ENCODE assay signal across 1 cellular context in the genomic region with DNA sequence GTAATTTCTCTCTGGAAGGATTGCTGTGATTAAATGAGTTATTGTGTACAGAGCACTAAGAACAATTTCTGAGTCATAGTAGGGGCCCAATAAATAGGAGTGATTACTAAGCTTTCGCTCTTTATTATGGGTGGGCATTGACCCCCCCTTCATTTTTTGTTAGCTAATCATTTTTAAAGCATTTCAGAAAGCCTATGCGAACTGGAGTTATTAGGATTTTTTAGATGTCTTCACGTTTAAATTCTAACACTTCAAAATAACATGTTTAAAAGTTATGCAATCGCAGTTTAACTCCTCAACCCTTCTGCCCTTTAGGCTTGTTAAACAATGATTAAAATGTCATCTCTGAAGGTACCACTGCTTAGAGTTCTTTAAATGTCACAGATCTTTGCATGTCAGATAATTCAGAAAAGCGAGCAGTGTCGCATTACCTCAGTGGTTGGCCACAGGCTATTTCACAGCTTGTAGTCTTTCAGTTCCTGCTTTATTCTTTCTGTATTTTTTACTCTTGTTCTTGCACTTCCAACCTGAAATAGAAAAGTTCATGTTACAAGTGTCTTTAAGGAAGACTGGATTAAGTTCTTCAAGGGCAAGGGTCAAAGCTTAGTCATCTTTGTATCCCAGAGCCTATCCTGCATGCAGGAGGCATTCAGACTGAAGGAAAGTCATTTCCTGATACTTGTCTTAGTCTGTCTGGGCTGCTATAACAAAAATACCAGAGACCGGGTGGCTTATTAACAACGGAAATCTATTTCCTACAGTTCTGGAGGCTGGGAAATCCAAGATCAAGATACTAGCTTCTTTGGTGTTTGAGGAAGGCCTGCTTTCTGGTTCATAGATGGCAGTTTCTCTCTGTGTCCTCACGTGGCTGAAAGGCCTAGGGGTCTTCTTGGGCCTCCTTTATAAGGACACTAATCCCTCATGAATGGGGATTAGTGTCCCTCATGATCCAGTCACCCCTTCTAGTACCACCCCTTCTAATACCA.
TF ChIP-seq lines count a peak whose summit lies in the region.

No MANE protein-coding gene starts in this region.

TF ChIP-seq in GM12878, 131 proteins besides CTCF, POLR2A, EP300 and RAD21 (continued from another document and continues in another):
- TF ChIP-seq MEF2A (IDR thresholded peaks at IDR 0.05; ENCODE audit: insufficient read depth, low read depth, low read length) (peak; percentile 88; the same call in 1 of the 2 replicates), ZNF384 (IDR thresholded peaks at IDR 0.05; ENCODE audit: borderline replicate concordance, low read depth, low read length) (no peak), NR2C2 (IDR thresholded peaks at IDR 0.05; ENCODE audit: borderline replicate concordance, control insufficient read depth, insufficient read length, low read depth) (no peak), NFXL1 (IDR thresholded peaks at IDR 0.05; ENCODE audit: borderline replicate concordance) (no peak), STAT1 (conservative IDR thresholded peaks at IDR 0.05) (no peak), EGR1 (IDR thresholded peaks at IDR 0.05; ENCODE audit: borderline replicate concordance in 1 of 2, low read depth in 2 of 2, low read length in 2 of 2) (no peak), FOS (IDR thresholded peaks at IDR 0.05; ENCODE audit: borderline replicate concordance, extremely low read depth, insufficient read length) (no peak), ZNF622 (IDR thresholded peaks at IDR 0.05) (no peak), JUNB (IDR thresholded peaks at IDR 0.05) (peak; percentile 53), FOXM1 (IDR thresholded peaks at IDR 0.05; ENCODE audit: low read depth, low read length) (peak; percentile 74; the same call in 1 of the 2 replicates), MTA2 (IDR thresholded peaks at IDR 0.05; ENCODE audit: low read depth) (peak; percentile 87), SIX5 (IDR thresholded peaks at IDR 0.05; ENCODE audit: low read depth, low read length, severe bottlenecking) (no peak), YBX1 (IDR thresholded peaks at IDR 0.05) (no peak), ZNF24 (IDR thresholded peaks at IDR 0.05) (peak; percentile 26; the same call in 1 of the 2 replicates), CBX5 (IDR thresholded peaks at IDR 0.05; ENCODE audit: low read depth) (no peak), IKZF1 (conservative IDR thresholded peaks at IDR 0.05) (peak; percentile 91), ZNF217 (IDR thresholded peaks at IDR 0.05) (peak; percentile 70; the same call in 1 of the 2 replicates), JUND (IDR thresholded peaks at IDR 0.05; ENCODE audit: low read depth, low read length) (no peak), MEF2B (IDR thresholded peaks at IDR 0.05; ENCODE audit: partially characterized antibody, poor library complexity, severe bottlenecking) (peak; percentile 42), SMAD1 (IDR thresholded peaks at IDR 0.05; ENCODE audit: low read depth, partially characterized antibody) (no peak), ATF7 (IDR thresholded peaks at IDR 0.05; ENCODE audit: low read depth) (peak; percentile 87), LARP7 (IDR thresholded peaks at IDR 0.05) (no peak), NBN (IDR thresholded peaks at IDR 0.05) (peak; percentile 62; the same call in 1 of the 2 replicates), RUNX3 (IDR thresholded peaks at IDR 0.05; ENCODE audit: low read length) (peak; percentile 95), NR2C1 (IDR thresholded peaks at IDR 0.05) (peak; percentile 38; the same call in 1 of the 2 replicates)
- TF ChIP-seq, protein P1, sequence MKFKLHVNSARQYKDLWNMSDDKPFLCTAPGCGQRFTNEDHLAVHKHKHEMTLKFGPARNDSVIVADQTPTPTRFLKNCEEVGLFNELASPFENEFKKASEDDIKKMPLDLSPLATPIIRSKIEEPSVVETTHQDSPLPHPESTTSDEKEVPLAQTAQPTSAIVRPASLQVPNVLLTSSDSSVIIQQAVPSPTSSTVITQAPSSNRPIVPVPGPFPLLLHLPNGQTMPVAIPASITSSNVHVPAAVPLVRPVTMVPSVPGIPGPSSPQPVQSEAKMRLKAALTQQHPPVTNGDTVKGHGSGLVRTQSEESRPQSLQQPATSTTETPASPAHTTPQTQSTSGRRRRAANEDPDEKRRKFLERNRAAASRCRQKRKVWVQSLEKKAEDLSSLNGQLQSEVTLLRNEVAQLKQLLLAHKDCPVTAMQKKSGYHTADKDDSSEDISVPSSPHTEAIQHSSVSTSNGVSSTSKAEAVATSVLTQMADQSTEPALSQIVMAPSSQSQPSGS (IDR thresholded peaks at IDR 0.05; ENCODE audit: low read length) = peak; percentile 87
- TF ChIP-seq, protein P2, sequence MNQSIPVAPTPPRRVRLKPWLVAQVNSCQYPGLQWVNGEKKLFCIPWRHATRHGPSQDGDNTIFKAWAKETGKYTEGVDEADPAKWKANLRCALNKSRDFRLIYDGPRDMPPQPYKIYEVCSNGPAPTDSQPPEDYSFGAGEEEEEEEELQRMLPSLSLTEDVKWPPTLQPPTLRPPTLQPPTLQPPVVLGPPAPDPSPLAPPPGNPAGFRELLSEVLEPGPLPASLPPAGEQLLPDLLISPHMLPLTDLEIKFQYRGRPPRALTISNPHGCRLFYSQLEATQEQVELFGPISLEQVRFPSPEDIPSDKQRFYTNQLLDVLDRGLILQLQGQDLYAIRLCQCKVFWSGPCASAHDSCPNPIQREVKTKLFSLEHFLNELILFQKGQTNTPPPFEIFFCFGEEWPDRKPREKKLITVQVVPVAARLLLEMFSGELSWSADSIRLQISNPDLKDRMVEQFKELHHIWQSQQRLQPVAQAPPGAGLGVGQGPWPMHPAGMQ (IDR thresholded peaks at IDR 0.05; ENCODE audit: borderline replicate concordance) = no peak
- TF ChIP-seq, protein P3, sequence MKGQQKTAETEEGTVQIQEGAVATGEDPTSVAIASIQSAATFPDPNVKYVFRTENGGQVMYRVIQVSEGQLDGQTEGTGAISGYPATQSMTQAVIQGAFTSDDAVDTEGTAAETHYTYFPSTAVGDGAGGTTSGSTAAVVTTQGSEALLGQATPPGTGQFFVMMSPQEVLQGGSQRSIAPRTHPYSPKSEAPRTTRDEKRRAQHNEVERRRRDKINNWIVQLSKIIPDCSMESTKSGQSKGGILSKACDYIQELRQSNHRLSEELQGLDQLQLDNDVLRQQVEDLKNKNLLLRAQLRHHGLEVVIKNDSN (IDR thresholded peaks at IDR 0.05; ENCODE audit: borderline replicate concordance, extremely low read length, insufficient read depth, low read depth, low read length) = no peak
- TF ChIP-seq, protein P4, sequence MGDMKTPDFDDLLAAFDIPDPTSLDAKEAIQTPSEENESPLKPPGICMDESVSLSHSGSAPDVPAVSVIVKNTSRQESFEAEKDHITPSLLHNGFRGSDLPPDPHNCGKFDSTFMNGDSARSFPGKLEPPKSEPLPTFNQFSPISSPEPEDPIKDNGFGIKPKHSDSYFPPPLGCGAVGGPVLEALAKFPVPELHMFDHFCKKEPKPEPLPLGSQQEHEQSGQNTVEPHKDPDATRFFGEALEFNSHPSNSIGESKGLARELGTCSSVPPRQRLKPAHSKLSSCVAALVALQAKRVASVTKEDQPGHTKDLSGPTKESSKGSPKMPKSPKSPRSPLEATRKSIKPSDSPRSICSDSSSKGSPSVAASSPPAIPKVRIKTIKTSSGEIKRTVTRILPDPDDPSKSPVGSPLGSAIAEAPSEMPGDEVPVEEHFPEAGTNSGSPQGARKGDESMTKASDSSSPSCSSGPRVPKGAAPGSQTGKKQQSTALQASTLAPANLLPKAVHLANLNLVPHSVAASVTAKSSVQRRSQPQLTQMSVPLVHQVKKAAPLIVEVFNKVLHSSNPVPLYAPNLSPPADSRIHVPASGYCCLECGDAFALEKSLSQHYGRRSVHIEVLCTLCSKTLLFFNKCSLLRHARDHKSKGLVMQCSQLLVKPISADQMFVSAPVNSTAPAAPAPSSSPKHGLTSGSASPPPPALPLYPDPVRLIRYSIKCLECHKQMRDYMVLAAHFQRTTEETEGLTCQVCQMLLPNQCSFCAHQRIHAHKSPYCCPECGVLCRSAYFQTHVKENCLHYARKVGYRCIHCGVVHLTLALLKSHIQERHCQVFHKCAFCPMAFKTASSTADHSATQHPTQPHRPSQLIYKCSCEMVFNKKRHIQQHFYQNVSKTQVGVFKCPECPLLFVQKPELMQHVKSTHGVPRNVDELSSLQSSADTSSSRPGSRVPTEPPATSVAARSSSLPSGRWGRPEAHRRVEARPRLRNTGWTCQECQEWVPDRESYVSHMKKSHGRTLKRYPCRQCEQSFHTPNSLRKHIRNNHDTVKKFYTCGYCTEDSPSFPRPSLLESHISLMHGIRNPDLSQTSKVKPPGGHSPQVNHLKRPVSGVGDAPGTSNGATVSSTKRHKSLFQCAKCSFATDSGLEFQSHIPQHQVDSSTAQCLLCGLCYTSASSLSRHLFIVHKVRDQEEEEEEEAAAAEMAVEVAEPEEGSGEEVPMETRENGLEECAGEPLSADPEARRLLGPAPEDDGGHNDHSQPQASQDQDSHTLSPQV (IDR thresholded peaks at IDR 0.05) = peak; percentile 39; the same call in 1 of the 2 replicates
- TF ChIP-seq, protein P5, sequence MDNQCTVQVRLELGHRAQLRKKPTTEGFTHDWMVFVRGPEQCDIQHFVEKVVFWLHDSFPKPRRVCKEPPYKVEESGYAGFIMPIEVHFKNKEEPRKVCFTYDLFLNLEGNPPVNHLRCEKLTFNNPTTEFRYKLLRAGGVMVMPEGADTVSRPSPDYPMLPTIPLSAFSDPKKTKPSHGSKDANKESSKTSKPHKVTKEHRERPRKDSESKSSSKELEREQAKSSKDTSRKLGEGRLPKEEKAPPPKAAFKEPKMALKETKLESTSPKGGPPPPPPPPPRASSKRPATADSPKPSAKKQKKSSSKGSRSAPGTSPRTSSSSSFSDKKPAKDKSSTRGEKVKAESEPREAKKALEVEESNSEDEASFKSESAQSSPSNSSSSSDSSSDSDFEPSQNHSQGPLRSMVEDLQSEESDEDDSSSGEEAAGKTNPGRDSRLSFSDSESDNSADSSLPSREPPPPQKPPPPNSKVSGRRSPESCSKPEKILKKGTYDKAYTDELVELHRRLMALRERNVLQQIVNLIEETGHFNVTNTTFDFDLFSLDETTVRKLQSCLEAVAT (IDR thresholded peaks at IDR 0.05) = peak; percentile 55; the same call in 1 of the 2 replicates
- TF ChIP-seq, protein P6, sequence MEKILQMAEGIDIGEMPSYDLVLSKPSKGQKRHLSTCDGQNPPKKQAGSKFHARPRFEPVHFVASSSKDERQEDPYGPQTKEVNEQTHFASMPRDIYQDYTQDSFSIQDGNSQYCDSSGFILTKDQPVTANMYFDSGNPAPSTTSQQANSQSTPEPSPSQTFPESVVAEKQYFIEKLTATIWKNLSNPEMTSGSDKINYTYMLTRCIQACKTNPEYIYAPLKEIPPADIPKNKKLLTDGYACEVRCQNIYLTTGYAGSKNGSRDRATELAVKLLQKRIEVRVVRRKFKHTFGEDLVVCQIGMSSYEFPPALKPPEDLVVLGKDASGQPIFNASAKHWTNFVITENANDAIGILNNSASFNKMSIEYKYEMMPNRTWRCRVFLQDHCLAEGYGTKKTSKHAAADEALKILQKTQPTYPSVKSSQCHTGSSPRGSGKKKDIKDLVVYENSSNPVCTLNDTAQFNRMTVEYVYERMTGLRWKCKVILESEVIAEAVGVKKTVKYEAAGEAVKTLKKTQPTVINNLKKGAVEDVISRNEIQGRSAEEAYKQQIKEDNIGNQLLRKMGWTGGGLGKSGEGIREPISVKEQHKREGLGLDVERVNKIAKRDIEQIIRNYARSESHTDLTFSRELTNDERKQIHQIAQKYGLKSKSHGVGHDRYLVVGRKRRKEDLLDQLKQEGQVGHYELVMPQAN (conservative IDR thresholded peaks at IDR 0.05) = 0 out of 2 replicates have a peak, but pooled peaks have one; percentile 10
- TF ChIP-seq, protein P7, sequence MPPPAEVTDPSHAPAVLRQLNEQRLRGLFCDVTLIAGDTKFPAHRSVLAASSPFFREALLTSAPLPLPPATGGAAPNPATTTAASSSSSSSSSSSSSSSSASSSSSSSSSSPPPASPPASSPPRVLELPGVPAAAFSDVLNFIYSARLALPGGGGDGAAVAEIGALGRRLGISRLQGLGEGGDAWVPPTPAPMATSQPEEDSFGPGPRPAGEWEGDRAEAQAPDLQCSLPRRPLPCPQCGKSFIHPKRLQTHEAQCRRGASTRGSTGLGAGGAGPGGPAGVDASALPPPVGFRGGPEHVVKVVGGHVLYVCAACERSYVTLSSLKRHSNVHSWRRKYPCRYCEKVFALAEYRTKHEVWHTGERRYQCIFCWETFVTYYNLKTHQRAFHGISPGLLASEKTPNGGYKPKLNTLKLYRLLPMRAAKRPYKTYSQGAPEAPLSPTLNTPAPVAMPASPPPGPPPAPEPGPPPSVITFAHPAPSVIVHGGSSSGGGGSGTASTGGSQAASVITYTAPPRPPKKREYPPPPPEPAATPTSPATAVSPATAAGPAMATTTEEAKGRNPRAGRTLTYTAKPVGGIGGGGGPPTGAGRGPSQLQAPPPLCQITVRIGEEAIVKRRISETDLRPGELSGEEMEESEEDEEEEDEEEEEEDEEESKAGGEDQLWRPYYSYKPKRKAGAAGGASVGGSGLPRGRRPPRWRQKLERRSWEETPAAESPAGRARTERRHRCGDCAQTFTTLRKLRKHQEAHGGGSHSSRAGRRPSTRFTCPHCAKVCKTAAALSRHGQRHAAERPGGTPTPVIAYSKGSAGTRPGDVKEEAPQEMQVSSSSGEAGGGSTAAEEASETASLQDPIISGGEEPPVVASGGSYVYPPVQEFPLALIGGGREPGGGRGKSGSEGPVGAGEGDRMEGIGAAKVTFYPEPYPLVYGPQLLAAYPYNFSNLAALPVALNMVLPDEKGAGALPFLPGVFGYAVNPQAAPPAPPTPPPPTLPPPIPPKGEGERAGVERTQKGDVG (CRISPR knock-in tag; IDR thresholded peaks at IDR 0.05) = no peak
- TF ChIP-seq, protein P8, sequence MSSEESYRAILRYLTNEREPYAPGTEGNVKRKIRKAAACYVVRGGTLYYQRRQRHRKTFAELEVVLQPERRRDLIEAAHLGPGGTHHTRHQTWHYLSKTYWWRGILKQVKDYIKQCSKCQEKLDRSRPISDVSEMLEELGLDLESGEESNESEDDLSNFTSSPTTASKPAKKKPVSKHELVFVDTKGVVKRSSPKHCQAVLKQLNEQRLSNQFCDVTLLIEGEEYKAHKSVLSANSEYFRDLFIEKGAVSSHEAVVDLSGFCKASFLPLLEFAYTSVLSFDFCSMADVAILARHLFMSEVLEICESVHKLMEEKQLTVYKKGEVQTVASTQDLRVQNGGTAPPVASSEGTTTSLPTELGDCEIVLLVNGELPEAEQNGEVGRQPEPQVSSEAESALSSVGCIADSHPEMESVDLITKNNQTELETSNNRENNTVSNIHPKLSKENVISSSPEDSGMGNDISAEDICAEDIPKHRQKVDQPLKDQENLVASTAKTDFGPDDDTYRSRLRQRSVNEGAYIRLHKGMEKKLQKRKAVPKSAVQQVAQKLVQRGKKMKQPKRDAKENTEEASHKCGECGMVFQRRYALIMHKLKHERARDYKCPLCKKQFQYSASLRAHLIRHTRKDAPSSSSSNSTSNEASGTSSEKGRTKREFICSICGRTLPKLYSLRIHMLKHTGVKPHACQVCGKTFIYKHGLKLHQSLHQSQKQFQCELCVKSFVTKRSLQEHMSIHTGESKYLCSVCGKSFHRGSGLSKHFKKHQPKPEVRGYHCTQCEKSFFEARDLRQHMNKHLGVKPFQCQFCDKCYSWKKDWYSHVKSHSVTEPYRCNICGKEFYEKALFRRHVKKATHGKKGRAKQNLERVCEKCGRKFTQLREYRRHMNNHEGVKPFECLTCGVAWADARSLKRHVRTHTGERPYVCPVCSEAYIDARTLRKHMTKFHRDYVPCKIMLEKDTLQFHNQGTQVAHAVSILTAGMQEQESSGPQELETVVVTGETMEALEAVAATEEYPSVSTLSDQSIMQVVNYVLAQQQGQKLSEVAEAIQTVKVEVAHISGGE (CRISPR knock-in tag; IDR thresholded peaks at IDR 0.05) = no peak
